1 cellular context compared by ENCODE assay signal in the genomic region with DNA sequence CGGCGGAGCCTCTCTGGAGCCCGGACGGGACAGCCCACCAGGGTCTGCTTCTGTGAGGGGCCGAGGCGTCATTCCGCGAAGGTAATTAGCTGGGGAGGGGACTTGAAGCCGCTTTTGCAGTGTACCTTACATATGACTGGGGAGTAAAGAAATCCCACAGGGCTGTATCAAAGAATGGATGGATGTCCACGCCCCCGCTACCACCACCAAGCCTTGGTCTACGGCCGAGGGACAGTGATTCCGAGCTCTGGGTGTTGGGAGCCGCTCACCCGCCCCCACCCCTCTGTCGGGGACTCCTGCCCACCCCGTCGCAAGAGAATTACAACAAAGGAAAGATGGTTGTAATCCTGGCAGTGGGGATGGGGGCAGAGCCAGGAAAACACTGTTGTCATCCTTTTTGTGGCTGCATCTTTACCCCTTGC.
TF ChIP-seq lines count a peak whose summit lies in the region.

No MANE protein-coding gene starts in this region.

TF ChIP-seq in A549, 52 proteins besides CTCF, POLR2A, EP300 and RAD21 (continued from another document):
- TF ChIP-seq, protein P1, sequence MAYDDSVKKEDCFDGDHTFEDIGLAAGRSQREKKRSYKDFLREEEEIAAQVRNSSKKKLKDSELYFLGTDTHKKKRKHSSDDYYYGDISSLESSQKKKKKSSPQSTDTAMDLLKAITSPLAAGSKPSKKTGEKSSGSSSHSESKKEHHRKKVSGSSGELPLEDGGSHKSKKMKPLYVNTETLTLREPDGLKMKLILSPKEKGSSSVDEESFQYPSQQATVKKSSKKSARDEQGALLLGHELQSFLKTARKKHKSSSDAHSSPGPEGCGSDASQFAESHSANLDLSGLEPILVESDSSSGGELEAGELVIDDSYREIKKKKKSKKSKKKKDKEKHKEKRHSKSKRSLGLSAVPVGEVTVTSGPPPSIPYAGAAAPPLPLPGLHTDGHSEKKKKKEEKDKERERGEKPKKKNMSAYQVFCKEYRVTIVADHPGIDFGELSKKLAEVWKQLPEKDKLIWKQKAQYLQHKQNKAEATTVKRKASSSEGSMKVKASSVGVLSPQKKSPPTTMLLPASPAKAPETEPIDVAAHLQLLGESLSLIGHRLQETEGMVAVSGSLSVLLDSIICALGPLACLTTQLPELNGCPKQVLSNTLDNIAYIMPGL (CRISPR knock-in tag; IDR thresholded peaks at IDR 0.05; ENCODE audit: borderline replicate concordance): no peak
- TF ChIP-seq CHD4 (IDR thresholded peaks at IDR 0.05; ENCODE audit: borderline replicate concordance): no peak
